Comparison of ENCODE assay signal across 16 cellular contexts in the genomic region with DNA sequence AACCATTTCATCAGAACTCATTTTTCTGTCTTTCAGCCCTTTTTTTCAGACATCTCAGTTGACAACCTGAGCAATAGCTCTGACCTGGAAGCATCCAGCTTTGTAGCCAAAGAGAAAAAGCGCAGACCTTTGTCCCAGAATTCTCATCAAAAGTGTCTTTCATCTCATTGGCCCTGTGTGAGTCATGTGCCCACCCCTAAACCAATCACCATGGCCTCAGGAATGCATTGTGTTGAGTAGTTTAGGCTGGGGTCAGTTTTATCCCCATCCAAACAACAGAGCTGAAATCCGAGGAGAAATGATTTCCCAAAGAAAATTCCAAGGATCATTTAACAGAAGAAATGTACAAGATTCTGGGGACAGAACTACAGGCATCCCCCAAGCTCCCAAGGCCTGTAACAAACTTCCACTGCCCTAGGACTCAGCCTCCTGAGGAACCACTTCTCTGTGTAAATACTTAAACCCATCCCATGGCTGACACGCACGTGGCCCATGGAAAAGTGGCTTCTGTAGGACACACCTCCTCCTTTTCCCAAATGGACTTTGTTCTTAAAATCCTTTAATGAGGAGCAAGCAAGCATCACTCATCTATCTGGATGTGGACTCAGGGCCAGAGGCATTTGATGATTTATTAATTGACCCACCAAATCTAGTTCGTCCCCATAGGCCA.
DNase-seq lines count a peak whose midpoint lies in the region; ATAC-seq and TF ChIP-seq lines count a peak whose summit lies in the region.
"Had no signal": no experiment of that assay in that cellular context is flagged by ENCODE, and none has a peak within 500 bp of the region (broad histone marks: within the 10 kb centered on the region; RNA-seq: fewer than 3 reads in every experiment).

No MANE protein-coding gene starts in this region.

- H3K4me3 ChIP-seq in endodermal cell (ENCODE audit: low read length) (no peak overlapping the region), testis (no peak overlapping the region)
- H3K4me3 ChIP-seq: BLaER1 treated with 17β-estradiol and CSF1 and Interleukin-3, amounts not matched to agents 10 nM and 100 nM; GM23248 had no signal

- DNase-seq in endodermal cell (peak; percentile 12), mesenteric fat pad (ENCODE audit: low spot score) (peak; percentile 16), testis (peak; percentile 5), foreskin melanocyte (no peak), T1000 (lab: John Stamatoyannopoulos, UW) (no peak)
- DNase-seq: ACHN; CD4-positive, CD25-positive, alpha-beta regulatory T cell; DMS53; GF-D8; GM23248 had no signal

- intact Hi-C loops in testis (cut with DNase I; ENCODE audit: low total_unique reads) = no loop called here

- no peak overlapping the region for H3K27ac Mint-ChIP-seq in endodermal cell
- H3K27ac Mint-ChIP-seq: CD4-positive, CD25-positive, alpha-beta regulatory T cell had no signal

- H3K9ac ChIP-seq in endodermal cell (ENCODE audit: extremely low read depth, low read length, poor library complexity, severe bottlenecking) = no peak overlapping the region
- H3K9ac ChIP-seq: BLaER1 treated with 17β-estradiol and CSF1 and Interleukin-3, amounts not matched to agents 10 nM and 100 nM; GM23248 had no signal

- no peak for TF ChIP-seq CTCF in endodermal cell (conservative IDR thresholded peaks at IDR 0.05)
- no peak for TF ChIP-seq CTCF in testis (IDR thresholded peaks at IDR 0.05)

- no peaks in the 10 kb centered on the region for H3K27me3 ChIP-seq in endodermal cell (ENCODE audit: control insufficient read depth, insufficient read depth, low read length, poor library complexity, severe bottlenecking)
- no peaks in the 10 kb centered on the region for H3K27me3 ChIP-seq in testis
- H3K27me3 ChIP-seq: BLaER1 treated with 17β-estradiol and CSF1 and Interleukin-3, amounts not matched to agents 10 nM and 100 nM had no signal

- 92% methylated on average over 5 of the region's 5 CpGs; no CpG with 5 or more reads in 1 of the 2 experiments for WGBS in endodermal cell (ENCODE audit: insufficient coverage in 1 of 2, insufficient read length in 1 of 2), 2 experiments
- 92% methylated on average over 5 of the region's 5 CpGs for WGBS in testis, 2 donors

- TF ChIP-seq POLR2A in testis (IDR thresholded peaks at IDR 0.05) = no peak

- H3K36me3 ChIP-seq in endodermal cell (ENCODE audit: control insufficient read depth, insufficient read depth, low read length) (no peaks in the 10 kb centered on the region), testis (ENCODE audit: low read depth, missing control alignments) (no peaks in the 10 kb centered on the region)
- H3K36me3 ChIP-seq: BLaER1 treated with 17β-estradiol and CSF1 and Interleukin-3, amounts not matched to agents 10 nM and 100 nM had no signal

- peaks cover 9% of the 10 kb centered on the region for H3K27me3 Mint-ChIP-seq in endodermal cell (ENCODE audit: insufficient read depth)
- H3K27me3 Mint-ChIP-seq: CD4-positive, CD25-positive, alpha-beta regulatory T cell had no signal

- no peaks in the 10 kb centered on the region for H3K36me3 Mint-ChIP-seq in endodermal cell (ENCODE audit: low read depth)
- H3K36me3 Mint-ChIP-seq: CD4-positive, CD25-positive, alpha-beta regulatory T cell had no signal

- ATAC-seq in GM19324 (IDR thresholded peaks at IDR 0.05; ENCODE audit: low FRiP score, unreplicated experiment) = no peak
- ATAC-seq in HG03108 (IDR thresholded peaks at IDR 0.05; ENCODE audit: unreplicated experiment) = no peak
- ATAC-seq: HCT116, HepG2 had no signal

- H3K9me3 Mint-ChIP-seq in endodermal cell = peaks cover 5% of the 10 kb centered on the region

- TF ChIP-seq RAD21 in Ishikawa (IDR thresholded peaks at IDR 0.05; ENCODE audit: low read depth) = no peak

- H3K4me1 ChIP-seq in endodermal cell (ENCODE audit: control insufficient read depth, insufficient read depth, low read length) (no peaks in the 10 kb centered on the region), testis (no peaks in the 10 kb centered on the region)

- no peak overlapping the region for H3K27ac ChIP-seq in endodermal cell (ENCODE audit: low read depth, low read length)
- H3K27ac ChIP-seq in testis = no peak overlapping the region
- H3K27ac ChIP-seq: BLaER1 treated with 17β-estradiol and CSF1 and Interleukin-3, amounts not matched to agents 10 nM and 100 nM; GM23248 had no signal

- no peak overlapping the region for H3K4me3 Mint-ChIP-seq in endodermal cell
- H3K4me3 Mint-ChIP-seq: CD4-positive, CD25-positive, alpha-beta regulatory T cell had no signal

- no peak for TF ChIP-seq EP300 in Ishikawa (IDR thresholded peaks at IDR 0.05; ENCODE audit: borderline replicate concordance)

- H3K9me3 ChIP-seq in endodermal cell (ENCODE audit: control insufficient read depth, low read length) (peaks cover 3% of the 10 kb centered on the region), testis (no peaks in the 10 kb centered on the region)

- H3K4me1 Mint-ChIP-seq in endodermal cell = peaks cover 6% of the 10 kb centered on the region
- H3K4me1 Mint-ChIP-seq: CD4-positive, CD25-positive, alpha-beta regulatory T cell had no signal

TF ChIP-seq in Ishikawa, 13 proteins besides CTCF, POLR2A, EP300 and RAD21:
- TF ChIP-seq, protein P1, sequence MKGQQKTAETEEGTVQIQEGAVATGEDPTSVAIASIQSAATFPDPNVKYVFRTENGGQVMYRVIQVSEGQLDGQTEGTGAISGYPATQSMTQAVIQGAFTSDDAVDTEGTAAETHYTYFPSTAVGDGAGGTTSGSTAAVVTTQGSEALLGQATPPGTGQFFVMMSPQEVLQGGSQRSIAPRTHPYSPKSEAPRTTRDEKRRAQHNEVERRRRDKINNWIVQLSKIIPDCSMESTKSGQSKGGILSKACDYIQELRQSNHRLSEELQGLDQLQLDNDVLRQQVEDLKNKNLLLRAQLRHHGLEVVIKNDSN (IDR thresholded peaks at IDR 0.05) = peak; percentile 39; the same call in 1 of the 2 replicates
- TF ChIP-seq TAF1 (IDR thresholded peaks at IDR 0.05; ENCODE audit: low read depth) (no peak), FOXM1 (IDR thresholded peaks at IDR 0.05; ENCODE audit: borderline replicate concordance, low read depth) (no peak)
- TF ChIP-seq, protein P2, sequence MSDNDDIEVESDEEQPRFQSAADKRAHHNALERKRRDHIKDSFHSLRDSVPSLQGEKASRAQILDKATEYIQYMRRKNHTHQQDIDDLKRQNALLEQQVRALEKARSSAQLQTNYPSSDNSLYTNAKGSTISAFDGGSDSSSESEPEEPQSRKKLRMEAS (IDR thresholded peaks at IDR 0.05) = no peak

Comparison
In these comparisons a context has a peak if more than half of its experiments do, and no peak if none do; other contexts are left out.
1. DNase-seq: peak in endodermal cell (single experiment), mesenteric fat pad (single experiment) and testis (single experiment); none in foreskin melanocyte (single experiment) and T1000 (single experiment).